In genomic region chr4:127498366-127498765, GRCh38 we compare ENCODE assay signal across 29 cellular contexts.
"Had no signal": no experiment of that assay in that cellular context is flagged by ENCODE, and none has a peak within 500 bp of the region (broad histone marks: within the 10 kb centered on the region; RNA-seq: fewer than 3 reads in every experiment).

No MANE protein-coding gene starts in this region.

- H3K4me3 Mint-ChIP-seq: activated CD4-positive, alpha-beta memory T cell treated with anti-CD3 and anti-CD28 coated beads, Interleukin-2, amount 10 ng/mL, durations not matched to agents 7 days and 5 days; activated CD4-positive, alpha-beta T cell treated with anti-CD3 and anti-CD28 coated beads for 36 hours; activated CD4-positive, alpha-beta T cell treated with anti-CD3 and anti-CD28 coated beads, Interleukin-2, amount 10 ng/mL, durations not matched to agents 24 days and 14 days; activated naive CD4-positive, alpha-beta T cell treated with anti-CD3 and anti-CD28 coated beads, Interleukin-2, amount 50 U/mL, for 24 hours; activated naive CD8-positive, alpha-beta T cell treated with anti-CD3 and anti-CD28 coated beads for 36 hours; activated naive CD8-positive, alpha-beta T cell treated with anti-CD3 and anti-CD28 coated beads, Interleukin-2, amount 50 U/mL, for 24 hours; activated T-cell treated with anti-CD3 and anti-CD28 coated beads, Interleukin-2, amount 50 U/mL, for 4 hours; activated T-helper 17 cell treated with anti-CD3 and anti-CD28 coated beads, Interleukin-2, amount 50 U/mL, for 72 hours; brain; endodermal cell had no signal

- DNase-seq: activated CD4-positive, alpha-beta memory T cell treated with anti-CD3 and anti-CD28 coated beads, Interleukin-2, amount 10 ng/mL, durations not matched to agents 7 days and 5 days; activated CD4-positive, alpha-beta T cell treated with anti-CD3 and anti-CD28 coated beads for 36 hours; activated CD4-positive, alpha-beta T cell treated with anti-CD3 and anti-CD28 coated beads, Interleukin-2, amount 10 ng/mL, durations not matched to agents 24 days and 14 days; activated CD4-positive, alpha-beta T cell treated with anti-CD3 and anti-CD28 coated beads, Interleukin-2, amount 50 U/mL, for 4 hours; activated CD4-positive, CD25-positive, alpha-beta regulatory T cell; activated CD4-positive, CD25-positive, alpha-beta regulatory T cell treated with anti-CD3 and anti-CD28 coated beads, Interleukin-2, amount 50 U/mL, for 72 hours; activated effector memory CD4-positive, alpha-beta T cell treated with Interleukin-2 at 50 U/mL for 16 hours; activated gamma-delta T cell treated with Interleukin-2 at 50 U/mL for 16 hours; activated naive CD4-positive, alpha-beta T cell treated with Interleukin-2 at 50 U/mL for 16 hours; activated naive CD8-positive, alpha-beta T cell treated with anti-CD3 and anti-CD28 coated beads for 36 hours; activated naive CD8-positive, alpha-beta T cell treated with anti-CD3 and anti-CD28 coated beads, Interleukin-2, amount 50 U/mL, for 24 hours; activated T-cell treated with anti-CD3 and anti-CD28 coated beads, Interleukin-2, amount 50 U/mL, for 4 hours; central memory CD4-positive, alpha-beta T cell; cerebellar nuclear complex; colonic mucosa; effector memory CD4-positive, alpha-beta T cell; endodermal cell; foreskin melanocyte; heart right ventricle; T-helper 2 cell had no signal

- H3K36me3 Mint-ChIP-seq: activated naive CD4-positive, alpha-beta T cell treated with anti-CD3 and anti-CD28 coated beads, Interleukin-2, amount 50 U/mL, for 24 hours; activated naive CD8-positive, alpha-beta T cell treated with anti-CD3 and anti-CD28 coated beads for 36 hours; brain had no signal

- H3K4me3 ChIP-seq: ascending aorta, breast epithelium, cardiac muscle cell, colonic mucosa, gastroesophageal sphincter, heart right ventricle, hepatocyte had no signal

- H3K27ac ChIP-seq: ascending aorta, breast epithelium, cardiac muscle cell, colonic mucosa, gastroesophageal sphincter, heart right ventricle, hepatocyte had no signal

- H3K27me3 ChIP-seq: ascending aorta, breast epithelium, cardiac muscle cell, colonic mucosa, gastroesophageal sphincter, heart right ventricle, hepatocyte had no signal

- H3K4me1 Mint-ChIP-seq: activated CD4-positive, alpha-beta memory T cell treated with anti-CD3 and anti-CD28 coated beads, Interleukin-2, amount 10 ng/mL, durations not matched to agents 7 days and 5 days; activated CD4-positive, alpha-beta T cell treated with anti-CD3 and anti-CD28 coated beads for 36 hours; activated CD4-positive, alpha-beta T cell treated with anti-CD3 and anti-CD28 coated beads, Interleukin-2, amount 10 ng/mL, durations not matched to agents 24 days and 14 days; activated naive CD4-positive, alpha-beta T cell treated with anti-CD3 and anti-CD28 coated beads, Interleukin-2, amount 50 U/mL, for 24 hours; activated naive CD8-positive, alpha-beta T cell treated with anti-CD3 and anti-CD28 coated beads for 36 hours; activated naive CD8-positive, alpha-beta T cell treated with anti-CD3 and anti-CD28 coated beads, Interleukin-2, amount 50 U/mL, for 24 hours; activated T-helper 17 cell treated with anti-CD3 and anti-CD28 coated beads, Interleukin-2, amount 50 U/mL, for 72 hours had no signal

- H3K27ac Mint-ChIP-seq: activated CD4-positive, alpha-beta memory T cell treated with anti-CD3 and anti-CD28 coated beads, Interleukin-2, amount 10 ng/mL, durations not matched to agents 7 days and 5 days; activated CD4-positive, alpha-beta T cell treated with anti-CD3 and anti-CD28 coated beads for 36 hours; activated CD4-positive, alpha-beta T cell treated with anti-CD3 and anti-CD28 coated beads, Interleukin-2, amount 10 ng/mL, durations not matched to agents 24 days and 14 days; activated naive CD4-positive, alpha-beta T cell treated with anti-CD3 and anti-CD28 coated beads, Interleukin-2, amount 50 U/mL, for 24 hours; activated naive CD8-positive, alpha-beta T cell treated with anti-CD3 and anti-CD28 coated beads for 36 hours; activated naive CD8-positive, alpha-beta T cell treated with anti-CD3 and anti-CD28 coated beads, Interleukin-2, amount 50 U/mL, for 24 hours; activated T-helper 17 cell treated with anti-CD3 and anti-CD28 coated beads, Interleukin-2, amount 50 U/mL, for 72 hours; brain; endodermal cell had no signal

- H3K9me3 Mint-ChIP-seq: activated CD4-positive, alpha-beta memory T cell treated with anti-CD3 and anti-CD28 coated beads, Interleukin-2, amount 10 ng/mL, durations not matched to agents 7 days and 5 days; activated CD4-positive, alpha-beta T cell treated with anti-CD3 and anti-CD28 coated beads, Interleukin-2, amount 10 ng/mL, durations not matched to agents 24 days and 14 days; activated naive CD4-positive, alpha-beta T cell treated with anti-CD3 and anti-CD28 coated beads, Interleukin-2, amount 50 U/mL, for 24 hours; activated naive CD8-positive, alpha-beta T cell treated with anti-CD3 and anti-CD28 coated beads for 36 hours had no signal

- H3K27me3 Mint-ChIP-seq: activated CD4-positive, alpha-beta memory T cell treated with anti-CD3 and anti-CD28 coated beads, Interleukin-2, amount 10 ng/mL, durations not matched to agents 7 days and 5 days; activated CD4-positive, alpha-beta T cell treated with anti-CD3 and anti-CD28 coated beads, Interleukin-2, amount 10 ng/mL, durations not matched to agents 24 days and 14 days; activated naive CD4-positive, alpha-beta T cell treated with anti-CD3 and anti-CD28 coated beads, Interleukin-2, amount 50 U/mL, for 24 hours; activated naive CD8-positive, alpha-beta T cell treated with anti-CD3 and anti-CD28 coated beads for 36 hours; activated naive CD8-positive, alpha-beta T cell treated with anti-CD3 and anti-CD28 coated beads, Interleukin-2, amount 50 U/mL, for 24 hours had no signal

- ATAC-seq: activated CD4-positive, alpha-beta T cell treated with anti-CD3 and anti-CD28 coated beads for 36 hours; activated naive CD8-positive, alpha-beta T cell treated with anti-CD3 and anti-CD28 coated beads, Interleukin-2, amount 50 U/mL, for 24 hours; activated T-cell treated with anti-CD3 and anti-CD28 coated beads, Interleukin-2, amount 50 U/mL, for 4 hours; activated T-helper 17 cell treated with anti-CD3 and anti-CD28 coated beads, Interleukin-2, amount 50 U/mL, for 72 hours; esophagus mucosa; gastroesophageal sphincter; heart right ventricle had no signal
